2 cellular contexts compared by ENCODE assay signal in genomic region chr10:85791846-85792532, GRCh38.
TF ChIP-seq lines count a peak whose summit lies in the region.

No MANE protein-coding gene starts in this region.

TF ChIP-seq in HCT116, 20 proteins besides CTCF, POLR2A, EP300 and RAD21 (continued from another document):
- TF ChIP-seq TCF7L2 (IDR thresholded peaks at IDR 0.05; ENCODE audit: borderline replicate concordance, extremely low read depth, insufficient read depth, insufficient read length): no peak
- TF ChIP-seq ELF1 (IDR thresholded peaks at IDR 0.05; ENCODE audit: borderline replicate concordance, low read depth): no peak
- no peak for TF ChIP-seq EZH2 (IDR thresholded peaks at IDR 0.05)
- no peak for TF ChIP-seq ZFX (IDR thresholded peaks at IDR 0.05)
- TF ChIP-seq EZH2phosphoT487 (IDR thresholded peaks at IDR 0.05; ENCODE audit: borderline replicate concordance): no peak
- TF ChIP-seq FOSL1 (IDR thresholded peaks at IDR 0.05; ENCODE audit: low read depth): no peak
- TF ChIP-seq, protein P1, sequence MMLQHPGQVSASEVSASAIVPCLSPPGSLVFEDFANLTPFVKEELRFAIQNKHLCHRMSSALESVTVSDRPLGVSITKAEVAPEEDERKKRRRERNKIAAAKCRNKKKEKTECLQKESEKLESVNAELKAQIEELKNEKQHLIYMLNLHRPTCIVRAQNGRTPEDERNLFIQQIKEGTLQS (IDR thresholded peaks at IDR 0.05): no peak
- no peak for TF ChIP-seq SRF (IDR thresholded peaks at IDR 0.05; ENCODE audit: low read depth)
- TF ChIP-seq, protein P2, sequence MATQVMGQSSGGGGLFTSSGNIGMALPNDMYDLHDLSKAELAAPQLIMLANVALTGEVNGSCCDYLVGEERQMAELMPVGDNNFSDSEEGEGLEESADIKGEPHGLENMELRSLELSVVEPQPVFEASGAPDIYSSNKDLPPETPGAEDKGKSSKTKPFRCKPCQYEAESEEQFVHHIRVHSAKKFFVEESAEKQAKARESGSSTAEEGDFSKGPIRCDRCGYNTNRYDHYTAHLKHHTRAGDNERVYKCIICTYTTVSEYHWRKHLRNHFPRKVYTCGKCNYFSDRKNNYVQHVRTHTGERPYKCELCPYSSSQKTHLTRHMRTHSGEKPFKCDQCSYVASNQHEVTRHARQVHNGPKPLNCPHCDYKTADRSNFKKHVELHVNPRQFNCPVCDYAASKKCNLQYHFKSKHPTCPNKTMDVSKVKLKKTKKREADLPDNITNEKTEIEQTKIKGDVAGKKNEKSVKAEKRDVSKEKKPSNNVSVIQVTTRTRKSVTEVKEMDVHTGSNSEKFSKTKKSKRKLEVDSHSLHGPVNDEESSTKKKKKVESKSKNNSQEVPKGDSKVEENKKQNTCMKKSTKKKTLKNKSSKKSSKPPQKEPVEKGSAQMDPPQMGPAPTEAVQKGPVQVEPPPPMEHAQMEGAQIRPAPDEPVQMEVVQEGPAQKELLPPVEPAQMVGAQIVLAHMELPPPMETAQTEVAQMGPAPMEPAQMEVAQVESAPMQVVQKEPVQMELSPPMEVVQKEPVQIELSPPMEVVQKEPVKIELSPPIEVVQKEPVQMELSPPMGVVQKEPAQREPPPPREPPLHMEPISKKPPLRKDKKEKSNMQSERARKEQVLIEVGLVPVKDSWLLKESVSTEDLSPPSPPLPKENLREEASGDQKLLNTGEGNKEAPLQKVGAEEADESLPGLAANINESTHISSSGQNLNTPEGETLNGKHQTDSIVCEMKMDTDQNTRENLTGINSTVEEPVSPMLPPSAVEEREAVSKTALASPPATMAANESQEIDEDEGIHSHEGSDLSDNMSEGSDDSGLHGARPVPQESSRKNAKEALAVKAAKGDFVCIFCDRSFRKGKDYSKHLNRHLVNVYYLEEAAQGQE (IDR thresholded peaks at IDR 0.05; ENCODE audit: low read depth): no peak
- TF ChIP-seq JUND (IDR thresholded peaks at IDR 0.05): no peak
- TF ChIP-seq ZBTB33 (IDR thresholded peaks at IDR 0.05; ENCODE audit: extremely low read depth, insufficient replicate concordance, low read length): no peak
- TF ChIP-seq POLR2AphosphoS5 (IDR thresholded peaks at IDR 0.05; ENCODE audit: low read depth, low read length): no peak
- TF ChIP-seq SIN3A (IDR thresholded peaks at IDR 0.05; ENCODE audit: low read depth): no peak
- TF ChIP-seq SP1 (IDR thresholded peaks at IDR 0.05; ENCODE audit: low read depth): no peak
TF ChIP-seq in HCT116: peak in this region for 0.

TF ChIP-seq in K562, 482 proteins besides CTCF, POLR2A, EP300 and RAD21 (continued from another document):
- TF ChIP-seq, protein P3, sequence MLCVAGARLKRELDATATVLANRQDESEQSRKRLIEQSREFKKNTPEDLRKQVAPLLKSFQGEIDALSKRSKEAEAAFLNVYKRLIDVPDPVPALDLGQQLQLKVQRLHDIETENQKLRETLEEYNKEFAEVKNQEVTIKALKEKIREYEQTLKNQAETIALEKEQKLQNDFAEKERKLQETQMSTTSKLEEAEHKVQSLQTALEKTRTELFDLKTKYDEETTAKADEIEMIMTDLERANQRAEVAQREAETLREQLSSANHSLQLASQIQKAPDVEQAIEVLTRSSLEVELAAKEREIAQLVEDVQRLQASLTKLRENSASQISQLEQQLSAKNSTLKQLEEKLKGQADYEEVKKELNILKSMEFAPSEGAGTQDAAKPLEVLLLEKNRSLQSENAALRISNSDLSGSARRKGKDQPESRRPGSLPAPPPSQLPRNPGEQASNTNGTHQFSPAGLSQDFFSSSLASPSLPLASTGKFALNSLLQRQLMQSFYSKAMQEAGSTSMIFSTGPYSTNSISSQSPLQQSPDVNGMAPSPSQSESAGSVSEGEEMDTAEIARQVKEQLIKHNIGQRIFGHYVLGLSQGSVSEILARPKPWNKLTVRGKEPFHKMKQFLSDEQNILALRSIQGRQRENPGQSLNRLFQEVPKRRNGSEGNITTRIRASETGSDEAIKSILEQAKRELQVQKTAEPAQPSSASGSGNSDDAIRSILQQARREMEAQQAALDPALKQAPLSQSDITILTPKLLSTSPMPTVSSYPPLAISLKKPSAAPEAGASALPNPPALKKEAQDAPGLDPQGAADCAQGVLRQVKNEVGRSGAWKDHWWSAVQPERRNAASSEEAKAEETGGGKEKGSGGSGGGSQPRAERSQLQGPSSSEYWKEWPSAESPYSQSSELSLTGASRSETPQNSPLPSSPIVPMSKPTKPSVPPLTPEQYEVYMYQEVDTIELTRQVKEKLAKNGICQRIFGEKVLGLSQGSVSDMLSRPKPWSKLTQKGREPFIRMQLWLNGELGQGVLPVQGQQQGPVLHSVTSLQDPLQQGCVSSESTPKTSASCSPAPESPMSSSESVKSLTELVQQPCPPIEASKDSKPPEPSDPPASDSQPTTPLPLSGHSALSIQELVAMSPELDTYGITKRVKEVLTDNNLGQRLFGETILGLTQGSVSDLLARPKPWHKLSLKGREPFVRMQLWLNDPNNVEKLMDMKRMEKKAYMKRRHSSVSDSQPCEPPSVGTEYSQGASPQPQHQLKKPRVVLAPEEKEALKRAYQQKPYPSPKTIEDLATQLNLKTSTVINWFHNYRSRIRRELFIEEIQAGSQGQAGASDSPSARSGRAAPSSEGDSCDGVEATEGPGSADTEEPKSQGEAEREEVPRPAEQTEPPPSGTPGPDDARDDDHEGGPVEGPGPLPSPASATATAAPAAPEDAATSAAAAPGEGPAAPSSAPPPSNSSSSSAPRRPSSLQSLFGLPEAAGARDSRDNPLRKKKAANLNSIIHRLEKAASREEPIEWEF (CRISPR knock-in tag; IDR thresholded peaks at IDR 0.05): no peak
- TF ChIP-seq HSF4 (CRISPR knock-in tag; IDR thresholded peaks at IDR 0.05; ENCODE audit: borderline replicate concordance): no peak
- no peak for TF ChIP-seq SREBF1 (IDR thresholded peaks at IDR 0.05; ENCODE audit: borderline replicate concordance, low read depth, low read length)
- no peak for TF ChIP-seq ESRRB (CRISPR knock-in tag; IDR thresholded peaks at IDR 0.05; ENCODE audit: borderline replicate concordance)
- no peak for TF ChIP-seq RHOXF2B (CRISPR knock-in tag; conservative IDR thresholded peaks at IDR 0.05)
- no peak for TF ChIP-seq FOXK1 (CRISPR knock-in tag; IDR thresholded peaks at IDR 0.05; ENCODE audit: borderline replicate concordance)
TF ChIP-seq in K562: peak in this region for 0.
